ENCODE assay signal across 16 cellular contexts in the genomic region with DNA sequence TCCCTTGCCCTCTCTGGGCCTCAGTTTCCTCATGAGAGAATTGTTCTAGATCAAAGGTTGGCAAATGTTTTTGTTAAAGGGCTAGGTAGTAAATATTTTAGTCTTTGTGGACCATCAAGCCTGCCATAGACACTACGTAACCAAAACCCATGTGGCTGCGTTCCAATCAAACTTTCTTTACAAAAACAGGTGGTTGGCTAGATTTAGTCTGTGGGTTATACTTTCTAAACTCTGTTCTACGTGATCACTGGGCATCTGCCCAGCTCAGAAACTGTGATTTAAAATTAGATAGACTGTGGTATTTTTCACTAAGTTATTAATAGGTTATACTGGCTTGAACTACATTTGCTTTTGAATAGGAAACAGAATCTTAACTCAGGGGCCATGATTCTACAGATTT.
"Had no signal": no experiment of that assay in that cellular context is flagged by ENCODE, and none has a peak within 500 bp of the region (broad histone marks: within the 10 kb centered on the region; RNA-seq: fewer than 3 reads in every experiment).

No MANE protein-coding gene starts in this region.

- H3K4me1 Mint-ChIP-seq: natural killer cell; stimulated activated memory B cell treated with anti-CD40 and anti-IgM and Interleukin-4, amounts not matched to agents 10 μg/mL and 1 μg/mL and 100 μg/mL, for 72 hours had no signal

- H3K9me3 ChIP-seq: heart left ventricle, pancreas, tibial nerve, upper lobe of right lung, vagina had no signal

- H3K27ac Mint-ChIP-seq: natural killer cell; progenitor cell of endocrine pancreas; stimulated activated memory B cell treated with anti-CD40 and anti-IgM and Interleukin-4, amounts not matched to agents 10 μg/mL and 1 μg/mL and 100 μg/mL, for 72 hours; stimulated activated naive CD8-positive, alpha-beta T cell treated with anti-CD3 and anti-CD28 coated beads, Interleukin-15, Interleukin-2, amounts not matched to agents 100 ng/mL and 50 ng/mL, for 24 hours had no signal

- DNase-seq: effector CD4-positive, alpha-beta T cell; heart left ventricle; hippocampal formation; kidney glomerular epithelial cell; natural killer cell; occipital lobe; pancreas; right cardiac atrium; stimulated activated CD4-positive, alpha-beta T cell treated with anti-CD3 and anti-CD28 coated beads, Interleukin-4, amount 100 ng/mL, for 24 hours; upper lobe of right lung had no signal

- H3K27me3 ChIP-seq: heart left ventricle, pancreas, tibial nerve, upper lobe of right lung, vagina had no signal

- H3K36me3 Mint-ChIP-seq: natural killer cell; stimulated activated memory B cell treated with anti-CD40 and anti-IgM and Interleukin-4, amounts not matched to agents 10 μg/mL and 1 μg/mL and 100 μg/mL, for 72 hours had no signal

- H3K4me1 ChIP-seq: heart left ventricle, pancreas, tibial nerve, upper lobe of right lung, vagina had no signal

- H3K9me3 Mint-ChIP-seq: stimulated activated naive CD8-positive, alpha-beta T cell treated with anti-CD3 and anti-CD28 coated beads, Interleukin-15, Interleukin-2, amounts not matched to agents 100 ng/mL and 50 ng/mL, for 24 hours had no signal

- H3K4me3 Mint-ChIP-seq: natural killer cell; stimulated activated memory B cell treated with anti-CD40 and anti-IgM and Interleukin-4, amounts not matched to agents 10 μg/mL and 1 μg/mL and 100 μg/mL, for 72 hours; stimulated activated naive CD8-positive, alpha-beta T cell treated with anti-CD3 and anti-CD28 coated beads, Interleukin-15, Interleukin-2, amounts not matched to agents 100 ng/mL and 50 ng/mL, for 24 hours had no signal

- H3K4me3 ChIP-seq: coronary artery, heart left ventricle, pancreas, tibial nerve, upper lobe of right lung, vagina had no signal

- H3K27ac ChIP-seq: coronary artery, heart left ventricle, pancreas, tibial nerve, upper lobe of right lung, vagina had no signal

- H3K27me3 Mint-ChIP-seq: stimulated activated memory B cell treated with anti-CD40 and anti-IgM and Interleukin-4, amounts not matched to agents 10 μg/mL and 1 μg/mL and 100 μg/mL, for 72 hours; stimulated activated naive CD8-positive, alpha-beta T cell treated with anti-CD3 and anti-CD28 coated beads, Interleukin-15, Interleukin-2, amounts not matched to agents 100 ng/mL and 50 ng/mL, for 24 hours had no signal

- H3K36me3 ChIP-seq: heart left ventricle, pancreas, tibial nerve, upper lobe of right lung, vagina had no signal
